In genomic region chr17:58189436-58190146, GRCh38 we compare ENCODE assay signal across 9 cellular contexts. TPM values are rescaled to one million over a fixed set of nuclear protein-coding genes. Genes with fewer than 3 reads are reported as not detected.
DNase-seq lines count a peak whose midpoint lies in the region; ATAC-seq and TF ChIP-seq lines count a peak whose summit lies in the region.
"Had no signal": no experiment of that assay in that cellular context is flagged by ENCODE, and none has a peak within 500 bp of the region (broad histone marks: within the 10 kb centered on the region; RNA-seq: fewer than 3 reads in every experiment).

No MANE protein-coding gene starts in this region.

- H3K27ac Mint-ChIP-seq in activated T-helper 2 cell treated with anti-CD3 and anti-CD28 coated beads, Interferon-gamma antibody, Interleukin-2, Interleukin-4, amounts not matched to agents 10 μg/mL and 5 μg/mL and 100 μg/mL, durations not matched to agents 14 hours and 24 hours and 36 hours = no peak overlapping the region

- TF ChIP-seq CTCF in NB4 (IDR thresholded peaks at IDR 0.05; ENCODE audit: low read depth, low read length) (no peak), dorsolateral prefrontal cortex (IDR thresholded peaks at IDR 0.05 in 54 of 56, conservative IDR thresholded peaks at IDR 0.05 in 2 of 56; ENCODE audit: low read depth in 1 of 56, partially characterized antibody in 56 of 56) (no peak), osteoblast (IDR thresholded peaks at IDR 0.05; ENCODE audit: extremely low read depth, low read depth, low read length) (no peak), spleen (IDR thresholded peaks at IDR 0.05 in 8 of 11, conservative IDR thresholded peaks at IDR 0.05 in 3 of 11) (no peak)

- H4K20me1 ChIP-seq in osteoblast (ENCODE audit: insufficient read depth, low read length) = peaks cover 4% of the 10 kb centered on the region

- H3K36me3 ChIP-seq in osteoblast (ENCODE audit: insufficient read depth, low read length) (no peaks in the 10 kb centered on the region), spleen (no peaks in the 10 kb centered on the region)

- no peak overlapping the region for H3K27ac ChIP-seq in dorsolateral prefrontal cortex
- no peak overlapping the region for H3K27ac ChIP-seq in osteoblast (ENCODE audit: low read depth, low read length)
- H3K27ac ChIP-seq in spleen = no peak overlapping the region

- H3K4me2 ChIP-seq in osteoblast (ENCODE audit: insufficient read depth, low read length) = peak overlapping the region; percentile 38

- no peak overlapping the region for H2AFZ ChIP-seq in osteoblast (ENCODE audit: low read length)

- H3K9me3 Mint-ChIP-seq in activated T-helper 2 cell treated with anti-CD3 and anti-CD28 coated beads, Interferon-gamma antibody, Interleukin-2, Interleukin-4, amounts not matched to agents 10 μg/mL and 5 μg/mL and 100 μg/mL, durations not matched to agents 14 hours and 24 hours and 36 hours = no peaks in the 10 kb centered on the region

- H3K4me1 Mint-ChIP-seq in activated T-helper 2 cell treated with anti-CD3 and anti-CD28 coated beads, Interferon-gamma antibody, Interleukin-2, Interleukin-4, amounts not matched to agents 10 μg/mL and 5 μg/mL and 100 μg/mL, durations not matched to agents 14 hours and 24 hours and 36 hours (ENCODE audit: low read depth) = no peaks in the 10 kb centered on the region

- H3K4me1 ChIP-seq in osteoblast (ENCODE audit: insufficient read depth, low read length) = peaks cover 9% of the 10 kb centered on the region
- peaks cover 0 to 7% (median 0%) of the 10 kb centered on the region in 6 donors for H3K4me1 ChIP-seq in spleen

- H3K4me3 ChIP-seq in NB4 (ENCODE audit: low read depth, low read length) (no peak overlapping the region), dorsolateral prefrontal cortex (no peak overlapping the region), osteoblast (ENCODE audit: insufficient read depth, low read length) (no peak overlapping the region), spleen (no peak overlapping the region)

- no peak overlapping the region for H3K4me3 Mint-ChIP-seq in activated T-helper 2 cell treated with anti-CD3 and anti-CD28 coated beads, Interferon-gamma antibody, Interleukin-2, Interleukin-4, amounts not matched to agents 10 μg/mL and 5 μg/mL and 100 μg/mL, durations not matched to agents 14 hours and 24 hours and 36 hours (ENCODE audit: low read depth)

- intact Hi-C loops in dorsolateral prefrontal cortex (cut with DNase I) (no loop called here), spleen (cut with DNase I; ENCODE audit: low total_unique reads) (no loop called here)
- intact Hi-C loops in activated T-helper 2 cell treated with anti-CD3 and anti-CD28 coated beads, Interferon-gamma antibody, Interleukin-2, Interleukin-4, amounts not matched to agents 10 μg/mL and 5 μg/mL and 100 μg/mL, durations not matched to agents 14 hours and 24 hours and 36 hours (cut with micrococcal nuclease) = no loop called here

- peaks cover 6% of the 10 kb centered on the region for H3K27me3 Mint-ChIP-seq in activated T-helper 2 cell treated with anti-CD3 and anti-CD28 coated beads, Interferon-gamma antibody, Interleukin-2, Interleukin-4, amounts not matched to agents 10 μg/mL and 5 μg/mL and 100 μg/mL, durations not matched to agents 14 hours and 24 hours and 36 hours (ENCODE audit: low read depth)

- TF ChIP-seq POLR2A in NB4 (IDR thresholded peaks at IDR 0.05; ENCODE audit: extremely low read depth, insufficient read length) (no peak), spleen (IDR thresholded peaks at IDR 0.05) (no peak)

- ATAC-seq in GM18868 (IDR thresholded peaks at IDR 0.05; ENCODE audit: unreplicated experiment) = no peak

- H3K27me3 ChIP-seq in dorsolateral prefrontal cortex = peaks cover 0 to 16% (median 0%) of the 10 kb centered on the region in 45 donors
- peaks cover 31% of the 10 kb centered on the region for H3K27me3 ChIP-seq in osteoblast (ENCODE audit: insufficient read depth, low read length)
- H3K27me3 ChIP-seq in spleen (replicated peaks in 1 of 7) = peaks cover 0 to 48% (median 8%) of the 10 kb centered on the region in 7 donors

- DNase-seq in EL (peak; percentile 87), NB4 (ENCODE audit: low read depth) (peak; percentile 64), dorsolateral prefrontal cortex (peak in 6 of 10 donors; percentile 44 to 77 (median 66)), osteoblast (ENCODE audit: insufficient read length, low spot score, missing footprints) (peak; percentile 97), spleen (no peak)
- no peak for DNase-seq in activated CD4-positive, CD25-positive, alpha-beta regulatory T cell (lab: John Stamatoyannopoulos, UW)
- no peak for DNase-seq in activated T-helper 2 cell treated with anti-CD3 and anti-CD28 coated beads, Interferon-gamma antibody, Interleukin-2, Interleukin-4, amounts not matched to agents 10 μg/mL and 5 μg/mL and 100 μg/mL, durations not matched to agents 14 hours and 24 hours and 36 hours (ENCODE audit: low spot score)
- DNase-seq: activated naive CD4-positive, alpha-beta T cell treated with Interleukin-2 at 50 U/mL for 16 hours had no signal

- no peaks in the 10 kb centered on the region for H3K36me3 Mint-ChIP-seq in activated T-helper 2 cell treated with anti-CD3 and anti-CD28 coated beads, Interferon-gamma antibody, Interleukin-2, Interleukin-4, amounts not matched to agents 10 μg/mL and 5 μg/mL and 100 μg/mL, durations not matched to agents 14 hours and 24 hours and 36 hours (ENCODE audit: low read depth)

- H3K79me2 ChIP-seq in osteoblast (ENCODE audit: insufficient read depth, low read length) = no peaks in the 10 kb centered on the region

- 60 to 72% (median 64%) methylated on average over 11 of the region's 11 CpGs for WGBS in spleen, 5 donors

- H3K9me3 ChIP-seq in osteoblast (ENCODE audit: low read depth, low read length) = no peaks in the 10 kb centered on the region
- no peaks in the 10 kb centered on the region for H3K9me3 ChIP-seq in spleen

RNA-seq across cellular contexts. Expression of gene EPX, which starts 2.9 kb away (rescaled TPM):
- total RNA-seq in dorsolateral prefrontal cortex = not detected
- not detected in 2 replicates for total RNA-seq in osteoblast
- 1 to 10 TPM in 5 of 7 donors, under 1 TPM in 1, not detected in 1; 0.86 to 3.9 (median 2.4) TPM for total RNA-seq in spleen
- polyA plus RNA-seq in spleen = under 1 TPM; 0.24 to 0.41 (median 0.26) TPM
- total RNA-seq in activated T-helper 2 cell treated with anti-CD3 and anti-CD28 coated beads, Interferon-gamma antibody, Interleukin-2, Interleukin-4, amounts not matched to agents 10 μg/mL and 5 μg/mL and 100 μg/mL, durations not matched to agents 14 hours and 24 hours and 36 hours = not detected in 2 replicates

RNA-seq across cellular contexts. Expression of gene OR4D2, which starts 22.8 kb away (rescaled TPM):
- total RNA-seq in dorsolateral prefrontal cortex (not detected), osteoblast (not detected in 2 replicates), spleen (not detected)
- not detected for polyA plus RNA-seq in spleen
- total RNA-seq in activated T-helper 2 cell treated with anti-CD3 and anti-CD28 coated beads, Interferon-gamma antibody, Interleukin-2, Interleukin-4, amounts not matched to agents 10 μg/mL and 5 μg/mL and 100 μg/mL, durations not matched to agents 14 hours and 24 hours and 36 hours = not detected in 2 replicates

RNA-seq across cellular contexts. Expression of gene MKS1, which starts 29.5 kb away (rescaled TPM):
- total RNA-seq in dorsolateral prefrontal cortex = 10 to 100 TPM; 16.0 to 48.1 (median 25.0) TPM
- 9.7 and 11.2 TPM in 2 replicates for total RNA-seq in osteoblast
- total RNA-seq in spleen = 10 to 100 TPM; 11.5 to 17.1 (median 13.7) TPM
- 10 to 100 TPM in 1 of 3 donors, 1 to 10 TPM in 2; 8.1 to 10.4 (median 9.5) TPM for polyA plus RNA-seq in spleen
- total RNA-seq in activated T-helper 2 cell treated with anti-CD3 and anti-CD28 coated beads, Interferon-gamma antibody, Interleukin-2, Interleukin-4, amounts not matched to agents 10 μg/mL and 5 μg/mL and 100 μg/mL, durations not matched to agents 14 hours and 24 hours and 36 hours = 18.8 and 20.5 TPM in 2 replicates

RNA-seq across cellular contexts. Expression of gene OR4D1, which starts 41.4 kb away (rescaled TPM):
- total RNA-seq in dorsolateral prefrontal cortex (under 1 TPM in 20 of 120 experiments, not detected in 100; 0.08 to 0.31 (median 0.13) TPM), osteoblast (not detected in 2 replicates), spleen (under 1 TPM in 6 of 7 donors, not detected in 1; 0.09 to 0.46 (median 0.27) TPM)
- polyA plus RNA-seq in spleen = under 1 TPM; 0.13 to 0.23 (median 0.19) TPM
- 0.05 and 0.09 TPM in 2 replicates for total RNA-seq in activated T-helper 2 cell treated with anti-CD3 and anti-CD28 coated beads, Interferon-gamma antibody, Interleukin-2, Interleukin-4, amounts not matched to agents 10 μg/mL and 5 μg/mL and 100 μg/mL, durations not matched to agents 14 hours and 24 hours and 36 hours

RNA-seq across cellular contexts. Expression of gene LPO, which starts 48.8 kb away (rescaled TPM):
- total RNA-seq in dorsolateral prefrontal cortex (1 to 10 TPM in 8 of 120 experiments, under 1 TPM in 65, not detected in 47; 0.14 to 2.1 (median 0.46) TPM), osteoblast (under 0.01 TPM in 1 of 2 replicates, not detected in the other), spleen (not detected)
- under 1 TPM; 0.02 to 0.10 (median 0.06) TPM for polyA plus RNA-seq in spleen
- not detected in 2 replicates for total RNA-seq in activated T-helper 2 cell treated with anti-CD3 and anti-CD28 coated beads, Interferon-gamma antibody, Interleukin-2, Interleukin-4, amounts not matched to agents 10 μg/mL and 5 μg/mL and 100 μg/mL, durations not matched to agents 14 hours and 24 hours and 36 hours

Comparison
In these comparisons a context has a peak if more than half of its experiments do, and no peak if none do; other contexts are left out.
1. DNase-seq: peak in EL (single experiment), NB4 (single experiment), dorsolateral prefrontal cortex (6 of 10) and osteoblast (single experiment); none in spleen (single experiment), activated CD4-positive, CD25-positive, alpha-beta regulatory T cell (0 of 4) and activated T-helper 2 cell treated with anti-CD3 and anti-CD28 coated beads, Interferon-gamma antibody, Interleukin-2, Interleukin-4, amounts not matched to agents 10 μg/mL and 5 μg/mL and 100 μg/mL, durations not matched to agents 14 hours and 24 hours and 36 hours (single experiment).